ENCODE assay signal across 1 cellular context in genomic region chr1:26472901-26473845, GRCh38.
TF ChIP-seq lines count a peak whose summit lies in the region.

No MANE protein-coding gene starts in this region.

TF ChIP-seq in GM23338, 12 proteins besides CTCF, POLR2A, EP300 and RAD21 (continued from another document):
- TF ChIP-seq, protein P1, sequence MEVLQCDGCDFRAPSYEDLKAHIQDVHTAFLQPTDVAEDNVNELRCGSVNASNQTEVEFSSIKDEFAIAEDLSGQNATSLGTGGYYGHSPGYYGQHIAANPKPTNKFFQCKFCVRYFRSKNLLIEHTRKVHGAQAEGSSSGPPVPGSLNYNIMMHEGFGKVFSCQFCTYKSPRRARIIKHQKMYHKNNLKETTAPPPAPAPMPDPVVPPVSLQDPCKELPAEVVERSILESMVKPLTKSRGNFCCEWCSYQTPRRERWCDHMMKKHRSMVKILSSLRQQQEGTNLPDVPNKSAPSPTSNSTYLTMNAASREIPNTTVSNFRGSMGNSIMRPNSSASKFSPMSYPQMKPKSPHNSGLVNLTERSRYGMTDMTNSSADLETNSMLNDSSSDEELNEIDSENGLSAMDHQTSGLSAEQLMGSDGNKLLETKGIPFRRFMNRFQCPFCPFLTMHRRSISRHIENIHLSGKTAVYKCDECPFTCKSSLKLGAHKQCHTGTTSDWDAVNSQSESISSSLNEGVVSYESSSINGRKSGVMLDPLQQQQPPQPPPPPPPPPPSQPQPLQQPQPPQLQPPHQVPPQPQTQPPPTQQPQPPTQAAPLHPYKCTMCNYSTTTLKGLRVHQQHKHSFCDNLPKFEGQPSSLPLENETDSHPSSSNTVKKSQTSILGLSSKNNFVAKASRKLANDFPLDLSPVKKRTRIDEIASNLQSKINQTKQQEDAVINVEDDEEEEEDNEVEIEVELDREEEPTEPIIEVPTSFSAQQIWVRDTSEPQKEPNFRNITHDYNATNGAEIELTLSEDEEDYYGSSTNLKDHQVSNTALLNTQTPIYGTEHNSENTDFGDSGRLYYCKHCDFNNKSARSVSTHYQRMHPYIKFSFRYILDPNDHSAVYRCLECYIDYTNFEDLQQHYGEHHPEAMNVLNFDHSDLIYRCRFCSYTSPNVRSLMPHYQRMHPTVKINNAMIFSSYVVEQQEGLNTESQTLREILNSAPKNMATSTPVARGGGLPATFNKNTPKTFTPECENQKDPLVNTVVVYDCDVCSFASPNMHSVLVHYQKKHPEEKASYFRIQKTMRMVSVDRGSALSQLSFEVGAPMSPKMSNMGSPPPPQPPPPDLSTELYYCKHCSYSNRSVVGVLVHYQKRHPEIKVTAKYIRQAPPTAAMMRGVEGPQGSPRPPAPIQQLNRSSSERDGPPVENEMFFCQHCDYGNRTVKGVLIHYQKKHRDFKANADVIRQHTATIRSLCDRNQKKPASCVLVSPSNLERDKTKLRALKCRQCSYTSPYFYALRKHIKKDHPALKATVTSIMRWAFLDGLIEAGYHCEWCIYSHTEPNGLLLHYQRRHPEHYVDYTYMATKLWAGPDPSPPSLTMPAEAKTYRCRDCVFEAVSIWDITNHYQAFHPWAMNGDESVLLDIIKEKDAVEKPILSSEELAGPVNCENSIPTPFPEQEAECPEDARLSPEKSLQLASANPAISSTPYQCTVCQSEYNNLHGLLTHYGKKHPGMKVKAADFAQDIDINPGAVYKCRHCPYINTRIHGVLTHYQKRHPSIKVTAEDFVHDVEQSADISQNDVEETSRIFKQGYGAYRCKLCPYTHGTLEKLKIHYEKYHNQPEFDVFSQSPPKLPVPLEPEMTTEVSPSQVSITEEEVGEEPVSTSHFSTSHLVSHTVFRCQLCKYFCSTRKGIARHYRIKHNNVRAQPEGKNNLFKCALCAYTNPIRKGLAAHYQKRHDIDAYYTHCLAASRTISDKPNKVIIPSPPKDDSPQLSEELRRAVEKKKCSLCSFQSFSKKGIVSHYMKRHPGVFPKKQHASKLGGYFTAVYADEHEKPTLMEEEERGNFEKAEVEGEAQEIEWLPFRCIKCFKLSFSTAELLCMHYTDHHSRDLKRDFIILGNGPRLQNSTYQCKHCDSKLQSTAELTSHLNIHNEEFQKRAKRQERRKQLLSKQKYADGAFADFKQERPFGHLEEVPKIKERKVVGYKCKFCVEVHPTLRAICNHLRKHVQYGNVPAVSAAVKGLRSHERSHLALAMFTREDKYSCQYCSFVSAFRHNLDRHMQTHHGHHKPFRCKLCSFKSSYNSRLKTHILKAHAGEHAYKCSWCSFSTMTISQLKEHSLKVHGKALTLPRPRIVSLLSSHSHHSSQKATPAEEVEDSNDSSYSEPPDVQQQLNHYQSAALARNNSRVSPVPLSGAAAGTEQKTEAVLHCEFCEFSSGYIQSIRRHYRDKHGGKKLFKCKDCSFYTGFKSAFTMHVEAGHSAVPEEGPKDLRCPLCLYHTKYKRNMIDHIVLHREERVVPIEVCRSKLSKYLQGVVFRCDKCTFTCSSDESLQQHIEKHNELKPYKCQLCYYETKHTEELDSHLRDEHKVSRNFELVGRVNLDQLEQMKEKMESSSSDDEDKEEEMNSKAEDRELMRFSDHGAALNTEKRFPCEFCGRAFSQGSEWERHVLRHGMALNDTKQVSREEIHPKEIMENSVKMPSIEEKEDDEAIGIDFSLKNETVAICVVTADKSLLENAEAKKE (CRISPR knock-in tag; IDR thresholded peaks at IDR 0.05) = no peak
- TF ChIP-seq POLR2AphosphoS5 (IDR thresholded peaks at IDR 0.05; ENCODE audit: low read depth) = no peak; the same call in none of the 2 replicates
- no peak for TF ChIP-seq EZH2 (IDR thresholded peaks at IDR 0.05; ENCODE audit: low read depth, unreplicated experiment)
- TF ChIP-seq CREB1 (CRISPR knock-in tag; IDR thresholded peaks at IDR 0.05; ENCODE audit: low read depth) = 0 out of 2 replicates have a peak, but pooled peaks have one; percentile 24
